Comparison of ENCODE assay signal across 8 cellular contexts in genomic region chr1:16547502-16548241, GRCh38. TPM values are rescaled to one million over a fixed set of nuclear protein-coding genes. Genes with fewer than 3 reads are reported as not detected.
"Had no signal": no experiment of that assay in that cellular context is flagged by ENCODE, and none has a peak within 500 bp of the region (broad histone marks: within the 10 kb centered on the region; RNA-seq: fewer than 3 reads in every experiment).

No MANE protein-coding gene starts in this region.

RNA-seq across cellular contexts. Expression of gene RNU1-1, which starts 33.6 kb away (rescaled TPM):
- total RNA-seq: fibroblast of villous mesenchyme, osteoblast, right atrium auricular region had no signal
- polyA plus RNA-seq: fibroblast of lung; mammary epithelial cell; naive thymus-derived CD4-positive, alpha-beta T cell; sigmoid colon; stomach had no signal
